ENCODE assay signal across 19 cellular contexts in the genomic region with DNA sequence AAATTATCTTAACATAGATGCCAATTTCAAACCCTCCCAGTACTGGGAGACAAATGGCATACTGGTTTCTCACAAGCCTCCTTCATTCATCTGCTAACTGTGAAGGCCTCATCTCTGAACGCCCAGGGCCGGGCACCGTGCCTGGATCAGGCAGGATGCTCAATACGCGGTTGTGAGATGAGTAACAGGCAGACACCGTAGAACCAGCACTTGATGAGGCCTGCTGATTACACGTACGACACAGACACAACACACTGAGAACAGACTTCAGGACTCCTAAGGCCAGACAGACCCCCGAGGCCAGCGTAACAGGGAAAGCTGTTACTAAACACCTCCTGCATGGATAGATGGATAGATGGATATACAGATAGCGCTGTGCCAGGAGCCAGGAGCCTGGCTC.
DNase-seq lines count a peak whose midpoint lies in the region; ATAC-seq, FAIRE-seq and TF ChIP-seq lines count a peak whose summit lies in the region.
"Had no signal": no experiment of that assay in that cellular context is flagged by ENCODE, and none has a peak within 500 bp of the region (broad histone marks: within the 10 kb centered on the region; RNA-seq: fewer than 3 reads in every experiment).

No MANE protein-coding gene starts in this region.

- peak overlapping the region; percentile 24 for H3K9ac ChIP-seq in astrocyte (ENCODE audit: low read length)

- H3K9me3 Mint-ChIP-seq in astrocyte (ENCODE audit: unreplicated experiment) (peaks cover 2% of the 10 kb centered on the region), nephron progenitor cell (peaks cover 4% of the 10 kb centered on the region)
- H3K9me3 Mint-ChIP-seq: activated CD4-positive, alpha-beta T cell treated with anti-CD3 and anti-CD28 coated beads, Interleukin-2, amount 10 ng/mL, durations not matched to agents 7 days and 5 days had no signal

- no peak overlapping the region for H2AFZ ChIP-seq in astrocyte (ENCODE audit: low read depth, low read length)

- peaks cover 35% of the 10 kb centered on the region for H3K36me3 Mint-ChIP-seq in astrocyte (ENCODE audit: low read depth, unreplicated experiment)
- peaks cover 53% of the 10 kb centered on the region for H3K36me3 Mint-ChIP-seq in nephron progenitor cell (ENCODE audit: low read depth)

- peaks cover 83% of the 10 kb centered on the region for H4K20me1 ChIP-seq in astrocyte (ENCODE audit: insufficient read depth, low read length)

- H3K4me3 ChIP-seq in astrocyte (ENCODE audit: insufficient read depth, low read depth, low read length): no peak overlapping the region
- H3K4me3 ChIP-seq: A549, colonic mucosa, esophagus squamous epithelium, lung, right lobe of liver had no signal

- no peak overlapping the region for H3K4me2 ChIP-seq in astrocyte (ENCODE audit: low read length)
- H3K4me2 ChIP-seq: A549 had no signal

- H3K9me3 ChIP-seq in astrocyte (ENCODE audit: insufficient read depth, low read depth, low read length): no peaks in the 10 kb centered on the region
- H3K9me3 ChIP-seq: A549, colonic mucosa, esophagus squamous epithelium, right lobe of liver had no signal

- peak; percentile 40 to 62 for DNase-seq in activated CD4-positive, alpha-beta T cell treated with anti-CD3 and anti-CD28 coated beads, Interleukin-2, amount 50 U/mL, for 48 hours
- no peak for DNase-seq in activated CD4-positive, alpha-beta T cell treated with anti-CD3 and anti-CD28 coated beads for 1 hour
- DNase-seq in GM04504 (ENCODE audit: low read depth): peak; percentile 71
- peak; percentile 95 for DNase-seq in astrocyte (ENCODE audit: low read depth)
- DNase-seq in nephron progenitor cell: no peak
- DNase-seq in GOT3 (lab: John Stamatoyannopoulos, UW): no peak
- DNase-seq in frontal cortex (ENCODE audit: low spot score in 2 of 2): no peak
- DNase-seq: activated CD4-positive, alpha-beta T cell treated with anti-CD3 and anti-CD28 coated beads, Interleukin-2, amount 10 ng/mL, durations not matched to agents 7 days and 5 days; colonic mucosa; esophagus squamous epithelium; Karpas-422; NCI-H1436 treated with DMSO at 0.1 percent for 48 hours; NCI-H510A treated with DMSO at 0.1 percent for 48 hours had no signal

- no peaks in the 10 kb centered on the region for H3K27me3 ChIP-seq in astrocyte (ENCODE audit: insufficient read depth, low read length)
- H3K27me3 ChIP-seq: colonic mucosa, esophagus squamous epithelium, right lobe of liver had no signal

- peak; percentile 20 for FAIRE-seq in astrocyte (lab: Jason Lieb, UNC)
- no peak for FAIRE-seq in frontal cortex (lab: Jason Lieb, UNC)
- FAIRE-seq: A549 had no signal

- H3K36me3 ChIP-seq in astrocyte (ENCODE audit: insufficient read depth, low read length): peaks cover 52% of the 10 kb centered on the region
- H3K36me3 ChIP-seq: colonic mucosa, right lobe of liver had no signal

- H3K27me3 Mint-ChIP-seq in astrocyte (ENCODE audit: low read depth, unreplicated experiment) (no peaks in the 10 kb centered on the region), nephron progenitor cell (ENCODE audit: low read depth, poor library complexity) (no peaks in the 10 kb centered on the region)
- H3K27me3 Mint-ChIP-seq: activated CD4-positive, alpha-beta T cell treated with anti-CD3 and anti-CD28 coated beads, Interleukin-2, amount 10 ng/mL, durations not matched to agents 7 days and 5 days; activated naive CD8-positive, alpha-beta T cell had no signal

- H3K27ac Mint-ChIP-seq in astrocyte (ENCODE audit: unreplicated experiment): no peak overlapping the region
- peak overlapping the region; percentile 39 for H3K27ac Mint-ChIP-seq in nephron progenitor cell
- H3K27ac Mint-ChIP-seq: activated CD4-positive, alpha-beta T cell treated with anti-CD3 and anti-CD28 coated beads, Interleukin-2, amount 10 ng/mL, durations not matched to agents 7 days and 5 days; activated naive CD8-positive, alpha-beta T cell had no signal

- peaks cover 14% of the 10 kb centered on the region for H3K4me1 Mint-ChIP-seq in astrocyte (ENCODE audit: low read depth, unreplicated experiment)
- H3K4me1 Mint-ChIP-seq in nephron progenitor cell: peaks cover 39% of the 10 kb centered on the region

- H3K4me1 ChIP-seq in astrocyte (ENCODE audit: insufficient read depth, low read length): peaks cover 23% of the 10 kb centered on the region
- H3K4me1 ChIP-seq: A549, colonic mucosa, right lobe of liver had no signal

- H3K4me3 Mint-ChIP-seq in astrocyte (ENCODE audit: unreplicated experiment): no peak overlapping the region
- no peak overlapping the region for H3K4me3 Mint-ChIP-seq in nephron progenitor cell
- H3K4me3 Mint-ChIP-seq: activated CD4-positive, alpha-beta T cell treated with anti-CD3 and anti-CD28 coated beads, Interleukin-2, amount 10 ng/mL, durations not matched to agents 7 days and 5 days; activated naive CD8-positive, alpha-beta T cell had no signal

- H3K79me2 ChIP-seq in astrocyte (ENCODE audit: insufficient read depth, low read length): peaks cover 80% of the 10 kb centered on the region

- ATAC-seq in HG03280 (IDR thresholded peaks at IDR 0.05; ENCODE audit: unreplicated experiment): no peak
- ATAC-seq: A549, HCT116, right lobe of liver had no signal

- no peak for TF ChIP-seq CTCF in astrocyte (IDR thresholded peaks at IDR 0.05; ENCODE audit: insufficient read depth, low read depth, low read length)
- no peak for TF ChIP-seq CTCF in nephron progenitor cell (IDR thresholded peaks at IDR 0.05)

- peak overlapping the region; percentile 62 for H3K27ac ChIP-seq in astrocyte (ENCODE audit: low read depth, low read length)
- H3K27ac ChIP-seq: A549, colonic mucosa, esophagus squamous epithelium, right lobe of liver had no signal

Comparison
In these comparisons a context has a peak if more than half of its experiments do, and no peak if none do; other contexts are left out.
1. DNase-seq: peak in activated CD4-positive, alpha-beta T cell treated with anti-CD3 and anti-CD28 coated beads, Interleukin-2, amount 50 U/mL, for 48 hours (2 of 2), GM04504 (single experiment) and astrocyte (single experiment); none in activated CD4-positive, alpha-beta T cell treated with anti-CD3 and anti-CD28 coated beads for 1 hour (single experiment), nephron progenitor cell (single experiment), GOT3 (single experiment) and frontal cortex (0 of 2).